In genomic region chr15:29636921-29637320, GRCh38 we compare ENCODE assay signal across 21 cellular contexts.
A peak's percentile ranks its signal among the peaks of the same experiment; 100 is the strongest.
DNase-seq lines count a peak whose midpoint lies in the region; ATAC-seq, FAIRE-seq and TF ChIP-seq lines count a peak whose summit lies in the region.
"Had no signal": no experiment of that assay in that cellular context is flagged by ENCODE, and none has a peak within 500 bp of the region (broad histone marks: within the 10 kb centered on the region; RNA-seq: fewer than 3 reads in every experiment).

No MANE protein-coding gene starts in this region.

- no peaks in the 10 kb centered on the region for H3K27me3 ChIP-seq in pancreas

- intact Hi-C loops in pancreas (cut with DNase I), result no loop called here
- intact Hi-C loops in left ventricle myocardium superior (cut with micrococcal nuclease), result no loop called here

- DNase-seq in Ammon's horn (ENCODE audit: low spot score), result peak; percentile 24
- peak; percentile 52 for DNase-seq in globus pallidus (ENCODE audit: low spot score)
- no peak for DNase-seq in pancreas
- DNase-seq in NCI-H2107 (lab: John Stamatoyannopoulos, UW), result no peak
- DNase-seq in effector memory CD8-positive, alpha-beta T cell, result no peak
- DNase-seq in left ventricle myocardium superior, result no peak
- DNase-seq: 8988T; ACHN; CD4-positive, alpha-beta T cell; DMS153; DMS79; GDM1; HCEC 1CT had no signal

- H3K27me3 Mint-ChIP-seq in effector memory CD8-positive, alpha-beta T cell, result no peaks in the 10 kb centered on the region

- H3K4me3 Mint-ChIP-seq in effector memory CD8-positive, alpha-beta T cell, result no peak overlapping the region
- H3K4me3 Mint-ChIP-seq: CD4-positive, alpha-beta T cell; GM23338; IgD-negative memory B cell had no signal

- H3K4me3 ChIP-seq in pancreas, result no peak overlapping the region
- H3K4me3 ChIP-seq: GM23338 had no signal

- H3K36me3 Mint-ChIP-seq in effector memory CD8-positive, alpha-beta T cell (ENCODE audit: insufficient read depth), result no peaks in the 10 kb centered on the region
- H3K36me3 Mint-ChIP-seq: IgD-negative memory B cell had no signal

- no peak for FAIRE-seq in pancreas (lab: Jason Lieb, UNC)
- FAIRE-seq: GM12892, GM18507, H54, HepG2 had no signal

- H3K27ac Mint-ChIP-seq in effector memory CD8-positive, alpha-beta T cell, result no peak overlapping the region
- H3K27ac Mint-ChIP-seq: CD4-positive, alpha-beta T cell; GM23338; IgD-negative memory B cell had no signal

- no peaks in the 10 kb centered on the region for H3K9me3 Mint-ChIP-seq in effector memory CD8-positive, alpha-beta T cell
- H3K9me3 Mint-ChIP-seq: CD4-positive, alpha-beta T cell had no signal

- no peak for TF ChIP-seq CTCF in pancreas (IDR thresholded peaks at IDR 0.05)

- no peaks in the 10 kb centered on the region for H3K36me3 ChIP-seq in pancreas

- no peaks in the 10 kb centered on the region for H3K9me3 ChIP-seq in pancreas

- H3K27ac ChIP-seq in pancreas, result peak overlapping the region in 3 of 4 donors; percentile 58 to 61 (median 61)
- H3K27ac ChIP-seq: C4-2B had no signal

- ATAC-seq in pancreas, result peak in 3 of 4 donors; percentile 13 to 27 (median 16)
- ATAC-seq in effector memory CD8-positive, alpha-beta T cell (replicated peaks), result no peak
- no peak for ATAC-seq in left ventricle myocardium superior
- ATAC-seq in HG02973 (IDR thresholded peaks at IDR 0.05; ENCODE audit: unreplicated experiment), result no peak
- ATAC-seq: GM23338 had no signal

- no peaks in the 10 kb centered on the region for H3K4me1 Mint-ChIP-seq in effector memory CD8-positive, alpha-beta T cell (ENCODE audit: low read depth in 2 of 2)
- H3K4me1 Mint-ChIP-seq: IgD-negative memory B cell had no signal

- H3K4me1 ChIP-seq in pancreas, result peaks cover 11 to 34% (median 34%) of the 10 kb centered on the region in 3 donors

Comparison
In these comparisons a context has a peak if more than half of its experiments do, and no peak if none do; other contexts are left out.
1. DNase-seq: peak in Ammon's horn (single experiment) and globus pallidus (single experiment); none in pancreas (0 of 6), NCI-H2107 (single experiment), effector memory CD8-positive, alpha-beta T cell (0 of 3) and left ventricle myocardium superior (single experiment).
2. ATAC-seq: peak in pancreas (3 of 4); none in effector memory CD8-positive, alpha-beta T cell (single experiment), left ventricle myocardium superior (single experiment) and HG02973 (single experiment).